In genomic region chr19:510606-511100, GRCh38 we compare ENCODE assay signal across 9 cellular contexts. TPM values are rescaled to one million over a fixed set of nuclear protein-coding genes. Genes with fewer than 3 reads are reported as not detected.
DNase-seq lines count a peak whose midpoint lies in the region; ATAC-seq, FAIRE-seq and TF ChIP-seq lines count a peak whose summit lies in the region.
"Had no signal": no experiment of that assay in that cellular context is flagged by ENCODE, and none has a peak within 500 bp of the region (broad histone marks: within the 10 kb centered on the region; RNA-seq: fewer than 3 reads in every experiment).

No MANE protein-coding gene starts in this region.

- no peak for FAIRE-seq in bronchial epithelial cell (lab: Jason Lieb, UNC)

- ATAC-seq in WTC11 (peak; percentile 42), HG02840 (IDR thresholded peaks at IDR 0.05; ENCODE audit: low FRiP score, unreplicated experiment) (no peak)

- H3K27me3 Mint-ChIP-seq in CD8-positive, alpha-beta memory T cell: peaks cover 0 to 1% of the 10 kb centered on the region in 2 donors
- H3K27me3 Mint-ChIP-seq in WTC11 (ENCODE audit: low read depth): peaks cover 10% of the 10 kb centered on the region

- H3K27ac ChIP-seq in CD8-positive, alpha-beta memory T cell (ENCODE audit: low read depth, low read length): peak overlapping the region; percentile 97

- H3K4me1 ChIP-seq in CD8-positive, alpha-beta memory T cell (ENCODE audit: insufficient read depth, low read length): peaks cover 55% of the 10 kb centered on the region

- H3K4me3 Mint-ChIP-seq in CD8-positive, alpha-beta memory T cell: peak overlapping the region; percentile 83 to 95 (median 90)
- H3K4me3 Mint-ChIP-seq in WTC11: peak overlapping the region; percentile 53

- TF ChIP-seq CTCF in WTC11 (IDR thresholded peaks at IDR 0.05) (peak; percentile 99), bronchial epithelial cell (IDR thresholded peaks at IDR 0.05; ENCODE audit: insufficient read depth, low read length, severe bottlenecking) (peak; percentile 95)

- no peaks in the 10 kb centered on the region for H3K9me3 ChIP-seq in CD8-positive, alpha-beta memory T cell (ENCODE audit: low read length)

- DNase-seq in CD8-positive, alpha-beta memory T cell: peak; percentile 87 to 95 (median 90)
- DNase-seq in HCEC 1CT (peak; percentile 78), NCI-H2171 treated with DMSO at 0.1 percent for 48 hours (lab: John Stamatoyannopoulos, UW) (peak; percentile 89), WTC11 (ENCODE audit: low spot score) (peak; percentile 96), bronchial epithelial cell (ENCODE audit: low read depth) (peak; percentile 59), inferior parietal cortex (ENCODE audit: extremely low spot score) (peak; percentile 74)
- peak; percentile 82 to 94 for DNase-seq in stimulated activated CD4-positive, alpha-beta T cell treated with anti-CD3 and anti-CD28 coated beads, Interleukin-12 subunit alpha, Interleukin-12 subunit beta, amount 100 ng/mL, for 24 hours (ENCODE audit: low read depth in 2 of 2)

- H3K27ac Mint-ChIP-seq in CD8-positive, alpha-beta memory T cell: peak overlapping the region; percentile 95 to 100 (median 100)
- no peak overlapping the region for H3K27ac Mint-ChIP-seq in WTC11

- CTCF ChIA-PET in CD8-positive, alpha-beta memory T cell (lab: Charles Lee): interaction anchor here (0.5 to 4.7 kb wide), 28 partner anchors 8 to 767 kb away, joined by 3 to 55 read pairs (median 4); partner anchors contain the start of genes BSG, CDC34, GZMM and MADCAM1
- CTCF ChIA-PET in WTC11 (lab: Charles Lee): interaction anchor here (0.6 to 3.6 kb wide), 56 partner anchors 8 to 962 kb away, joined by 3 to 82 read pairs (median 4); partner anchors contain the start of genes BSG, C2CD4C, CDC34 and MADCAM1

- peaks cover 36 to 61% (median 55%) of the 10 kb centered on the region in 3 donors for H3K4me1 Mint-ChIP-seq in CD8-positive, alpha-beta memory T cell
- peaks cover 18% of the 10 kb centered on the region for H3K4me1 Mint-ChIP-seq in WTC11

- no peaks in the 10 kb centered on the region for H3K36me3 ChIP-seq in CD8-positive, alpha-beta memory T cell (ENCODE audit: insufficient read depth, low read length)
- H3K36me3 ChIP-seq in bronchial epithelial cell (ENCODE audit: control insufficient read depth, insufficient read depth, low read length): peaks cover 2% of the 10 kb centered on the region

- H3K4me3 ChIP-seq in CD8-positive, alpha-beta memory T cell (ENCODE audit: low read length): peak overlapping the region; percentile 84
- no peak overlapping the region for H3K4me3 ChIP-seq in bronchial epithelial cell (ENCODE audit: low read depth, low read length)

- H3K9me3 Mint-ChIP-seq in CD8-positive, alpha-beta memory T cell: no peaks in the 10 kb centered on the region
- peaks cover 8% of the 10 kb centered on the region; the same call in 1 of the 2 replicates for H3K9me3 Mint-ChIP-seq in WTC11

- peaks cover 0 to 14% (median 7%) of the 10 kb centered on the region in 3 donors for H3K36me3 Mint-ChIP-seq in CD8-positive, alpha-beta memory T cell
- H3K36me3 Mint-ChIP-seq in WTC11: peaks cover 13% of the 10 kb centered on the region

- H3K27me3 ChIP-seq in CD8-positive, alpha-beta memory T cell (ENCODE audit: insufficient read depth, low read length, poor library complexity, severe bottlenecking): no peaks in the 10 kb centered on the region
- no peaks in the 10 kb centered on the region for H3K27me3 ChIP-seq in bronchial epithelial cell (ENCODE audit: control insufficient read depth, insufficient read depth, low read length)

- POLR2A ChIA-PET in CD8-positive, alpha-beta memory T cell (lab: Charles Lee): interaction anchor here (0.6 to 2.6 kb wide), 7 partner anchors 11 to 758 kb away, joined by 3 to 18 read pairs (median 4); partner anchors contain the start of genes CDC34 and CIRBP
- POLR2A ChIA-PET in WTC11 (lab: Charles Lee): interaction anchor here (0.7 to 1.6 kb wide), 5 partner anchors 8 to 121 kb away, joined by 4 to 6 read pairs (median 4); partner anchors contain the start of gene BSG

TF ChIP-seq in WTC11, 78 proteins besides CTCF, POLR2A, EP300 and RAD21 (continues in another document):
- TF ChIP-seq HMGXB4 (CRISPR knock-in tag; IDR thresholded peaks at IDR 0.05) (peak; percentile 59; the same call in 1 of the 2 replicates), ZNF263 (CRISPR knock-in tag; IDR thresholded peaks at IDR 0.05; ENCODE audit: low read depth) (no peak), CREM (CRISPR knock-in tag; IDR thresholded peaks at IDR 0.05) (no peak), MAX (CRISPR knock-in tag; IDR thresholded peaks at IDR 0.05) (peak; percentile 89), SP1 (CRISPR knock-in tag; conservative IDR thresholded peaks at IDR 0.05) (peak; percentile 53; the same call in 1 of the 2 replicates), PRDM15 (CRISPR knock-in tag; IDR thresholded peaks at IDR 0.05) (no peak), ERG (CRISPR knock-in tag; IDR thresholded peaks at IDR 0.05) (no peak), FOXP1 (CRISPR knock-in tag; IDR thresholded peaks at IDR 0.05; ENCODE audit: borderline replicate concordance) (peak; percentile 65; the same call in 1 of the 2 replicates), GABPB1 (CRISPR knock-in tag; IDR thresholded peaks at IDR 0.05) (no peak)

RNA-seq across cellular contexts. Expression of gene TPGS1, which starts 3.4 kb away (rescaled TPM):
- total RNA-seq in CD8-positive, alpha-beta memory T cell: 10 to 100 TPM; 18.6 to 20.0 TPM
- polyA plus RNA-seq in CD8-positive, alpha-beta memory T cell: 50.3 TPM
- 14.3 to 18.8 TPM (median 14.9 TPM) in 3 replicates for total RNA-seq in WTC11 (2021)
- total RNA-seq in bronchial epithelial cell: 16.8 and 23.2 TPM in 2 replicates

RNA-seq across cellular contexts. Expression of gene MADCAM1, which starts 14.4 kb away (rescaled TPM):
- total RNA-seq in CD8-positive, alpha-beta memory T cell: under 1 TPM; 0.33 to 0.44 TPM
- polyA plus RNA-seq in CD8-positive, alpha-beta memory T cell: 0.12 TPM
- total RNA-seq in WTC11 (2021) (3.2 to 4.7 TPM (median 3.9 TPM) in 3 replicates), bronchial epithelial cell (not detected in 2 replicates)

RNA-seq across cellular contexts. Expression of gene CDC34, which starts 20.9 kb away (rescaled TPM):
- total RNA-seq in CD8-positive, alpha-beta memory T cell: 10 to 100 TPM; 56.9 to 57.8 TPM
- 46.9 TPM for polyA plus RNA-seq in CD8-positive, alpha-beta memory T cell
- 124 to 129 TPM (median 126 TPM) in 3 replicates for total RNA-seq in WTC11 (2021)
- total RNA-seq in bronchial epithelial cell: 143 and 169 TPM in 2 replicates

RNA-seq across cellular contexts. Expression of gene GZMM, which starts 33.2 kb away (rescaled TPM):
- 10 to 100 TPM; 48.8 to 50.5 TPM for total RNA-seq in CD8-positive, alpha-beta memory T cell
- polyA plus RNA-seq in CD8-positive, alpha-beta memory T cell: 327 TPM
- total RNA-seq in WTC11 (2021) (0.21 to 0.68 TPM (median 0.60 TPM) in 3 replicates), bronchial epithelial cell (not detected in 2 replicates)

RNA-seq across cellular contexts. Expression of gene SHC2, which starts 49.8 kb away (rescaled TPM):
- total RNA-seq in CD8-positive, alpha-beta memory T cell: under 1 TPM; 0.11 to 0.13 TPM
- not detected for polyA plus RNA-seq in CD8-positive, alpha-beta memory T cell
- 8.4 to 9.8 TPM (median 9.0 TPM) in 3 replicates for total RNA-seq in WTC11 (2021)
- total RNA-seq in bronchial epithelial cell: under 0.01 and 0.51 TPM in 2 replicates
- total RNA-seq: T-helper 1 cell treated with Interleukin-12 subunit alpha and Interleukin-12 subunit beta and Interleukin-4 antibody, amounts not matched to agents 30 ng/mL and 1 ng/mL, for 36 hours had no signal
